ENCODE assay signal across 24 cellular contexts in genomic region chr14:95877633-95878032, GRCh38. TPM values are rescaled to one million over a fixed set of nuclear protein-coding genes. Genes with fewer than 3 reads are reported as not detected.
DNase-seq lines count a peak whose midpoint lies in the region; ATAC-seq and TF ChIP-seq lines count a peak whose summit lies in the region.
"Had no signal": no experiment of that assay in that cellular context is flagged by ENCODE, and none has a peak within 500 bp of the region (broad histone marks: within the 10 kb centered on the region; RNA-seq: fewer than 3 reads in every experiment).

No MANE protein-coding gene starts in this region.

- H3K27me3 Mint-ChIP-seq in glutamatergic neuron (ENCODE audit: unreplicated experiment), result peaks cover 9% of the 10 kb centered on the region
- peaks cover 80% of the 10 kb centered on the region for H3K27me3 Mint-ChIP-seq in neural crest cell (ENCODE audit: low read depth)
- H3K27me3 Mint-ChIP-seq in activated naive CD8-positive, alpha-beta T cell treated with anti-CD3 and anti-CD28 coated beads for 36 hours, result peaks cover 39% of the 10 kb centered on the region
- peaks cover 20 to 50% of the 10 kb centered on the region in 2 donors for H3K27me3 Mint-ChIP-seq in CD8-positive, alpha-beta memory T cell

- H3K27ac Mint-ChIP-seq in glutamatergic neuron (ENCODE audit: unreplicated experiment) (peak overlapping the region; percentile 63), neural crest cell (ENCODE audit: unreplicated experiment) (no peak overlapping the region)
- no peak overlapping the region for H3K27ac Mint-ChIP-seq in activated naive CD8-positive, alpha-beta T cell treated with anti-CD3 and anti-CD28 coated beads for 36 hours
- no peak overlapping the region for H3K27ac Mint-ChIP-seq in CD8-positive, alpha-beta memory T cell
- H3K27ac Mint-ChIP-seq: activated naive CD8-positive, alpha-beta T cell; CD8-positive, alpha-beta T cell; stimulated activated effector memory CD8-positive, alpha-beta T cell treated with anti-CD3 and anti-CD28 coated beads, Interleukin-12 subunit alpha, Interleukin-12 subunit beta, amount 100 ng/mL, for 72 hours; T-helper 2 cell treated with Interferon-gamma antibody and Interleukin-4, amounts not matched to agents 5 μg/mL and 100 μg/mL, for 36 hours had no signal

- DNase-seq in glutamatergic neuron (no peak), neural crest cell (ENCODE audit: low read depth, low spot score) (no peak), hippocampal formation (lab: John Stamatoyannopoulos, UW) (no peak)
- DNase-seq in activated naive CD8-positive, alpha-beta T cell treated with anti-CD3 and anti-CD28 coated beads for 36 hours, result no peak
- DNase-seq in CD8-positive, alpha-beta memory T cell, result no peak
- DNase-seq: activated T-cell treated with anti-CD3 and anti-CD28 coated beads, Interleukin-2, amount 50 U/mL, for 48 hours; CD8-positive, alpha-beta T cell; colonic mucosa; left cardiac atrium; NCI-H187; Peyer's patch; right lobe of liver had no signal

- peaks cover 18% of the 10 kb centered on the region for H3K4me1 ChIP-seq in ES-I3 (ENCODE audit: insufficient read depth, low read length)
- H3K4me1 ChIP-seq in CD8-positive, alpha-beta memory T cell (ENCODE audit: insufficient read depth, low read length), result no peaks in the 10 kb centered on the region
- H3K4me1 ChIP-seq: colonic mucosa had no signal

- H3K9ac ChIP-seq in ES-I3 (ENCODE audit: low read depth, low read length), result peak overlapping the region; percentile 77
- H3K9ac ChIP-seq: GM23248 had no signal

- H3K9me3 Mint-ChIP-seq in glutamatergic neuron (ENCODE audit: unreplicated experiment), result peaks cover 7% of the 10 kb centered on the region
- no peaks in the 10 kb centered on the region for H3K9me3 Mint-ChIP-seq in neural crest cell
- H3K9me3 Mint-ChIP-seq in activated naive CD8-positive, alpha-beta T cell treated with anti-CD3 and anti-CD28 coated beads for 36 hours, result no peaks in the 10 kb centered on the region
- peaks cover 0 to 2% (median 0%) of the 10 kb centered on the region in 5 donors for H3K9me3 Mint-ChIP-seq in CD8-positive, alpha-beta memory T cell
- H3K9me3 Mint-ChIP-seq: CD8-positive, alpha-beta T cell; stimulated activated effector memory CD8-positive, alpha-beta T cell treated with anti-CD3 and anti-CD28 coated beads, Interleukin-12 subunit alpha, Interleukin-12 subunit beta, amount 100 ng/mL, for 72 hours; T-helper 2 cell treated with Interferon-gamma antibody and Interleukin-4, amounts not matched to agents 5 μg/mL and 100 μg/mL, for 36 hours had no signal

- peaks cover 9% of the 10 kb centered on the region for H3K27me3 ChIP-seq in CD8-positive, alpha-beta memory T cell (ENCODE audit: insufficient read depth, low read length, poor library complexity, severe bottlenecking)

- H3K4me3 ChIP-seq in CD8-positive, alpha-beta memory T cell (ENCODE audit: low read length), result no peak overlapping the region
- H3K4me3 ChIP-seq: colonic mucosa, right lobe of liver had no signal

- H3K36me3 Mint-ChIP-seq in glutamatergic neuron (ENCODE audit: unreplicated experiment) (no peaks in the 10 kb centered on the region), neural crest cell (ENCODE audit: low read depth) (no peaks in the 10 kb centered on the region)
- H3K36me3 Mint-ChIP-seq in activated naive CD8-positive, alpha-beta T cell treated with anti-CD3 and anti-CD28 coated beads for 36 hours, result no peaks in the 10 kb centered on the region
- H3K36me3 Mint-ChIP-seq in CD8-positive, alpha-beta memory T cell, result no peaks in the 10 kb centered on the region
- H3K36me3 Mint-ChIP-seq: activated naive CD8-positive, alpha-beta T cell; CD8-positive, alpha-beta T cell; stimulated activated effector memory CD8-positive, alpha-beta T cell treated with anti-CD3 and anti-CD28 coated beads, Interleukin-12 subunit alpha, Interleukin-12 subunit beta, amount 100 ng/mL, for 72 hours had no signal

- H3K4me3 Mint-ChIP-seq in glutamatergic neuron (ENCODE audit: unreplicated experiment), result peak overlapping the region; percentile 81
- peak overlapping the region; percentile 85 for H3K4me3 Mint-ChIP-seq in neural crest cell
- H3K4me3 Mint-ChIP-seq in activated naive CD8-positive, alpha-beta T cell treated with anti-CD3 and anti-CD28 coated beads for 36 hours, result no peak overlapping the region
- no peak overlapping the region for H3K4me3 Mint-ChIP-seq in CD8-positive, alpha-beta memory T cell
- H3K4me3 Mint-ChIP-seq: activated naive CD8-positive, alpha-beta T cell; CD8-positive, alpha-beta T cell; stimulated activated effector memory CD8-positive, alpha-beta T cell treated with anti-CD3 and anti-CD28 coated beads, Interleukin-12 subunit alpha, Interleukin-12 subunit beta, amount 100 ng/mL, for 72 hours; T-helper 2 cell treated with Interferon-gamma antibody and Interleukin-4, amounts not matched to agents 5 μg/mL and 100 μg/mL, for 36 hours had no signal

- TF ChIP-seq CTCF in VCaP (conservative IDR thresholded peaks at IDR 0.05), result no peak
- TF ChIP-seq CTCF in glutamatergic neuron (IDR thresholded peaks at IDR 0.05; ENCODE audit: partially characterized antibody, unreplicated experiment), result no peak
- no peak for TF ChIP-seq CTCF in neural crest cell (conservative IDR thresholded peaks at IDR 0.05)

- CTCF ChIA-PET in CD8-positive, alpha-beta memory T cell (lab: Charles Lee), result no interaction called here

- POLR2A ChIA-PET in CD8-positive, alpha-beta memory T cell (lab: Charles Lee), result no interaction called here

- H3K27ac ChIP-seq in VCaP, result peak overlapping the region; percentile 84
- no peak overlapping the region for H3K27ac ChIP-seq in CD8-positive, alpha-beta memory T cell (ENCODE audit: low read depth, low read length)
- H3K27ac ChIP-seq: colonic mucosa, GM23248, Peyer's patch, right lobe of liver, SK-N-MC had no signal

- H3K36me3 ChIP-seq in ES-I3 (ENCODE audit: insufficient read depth, low read length), result 0 out of 2 replicates have a peak, but pooled peaks cover 7% of the 10 kb centered on the region
- H3K36me3 ChIP-seq in CD8-positive, alpha-beta memory T cell (ENCODE audit: insufficient read depth, low read length), result no peaks in the 10 kb centered on the region
- H3K36me3 ChIP-seq: colonic mucosa, Peyer's patch, right lobe of liver had no signal

- ATAC-seq in HG03442 (IDR thresholded peaks at IDR 0.05; ENCODE audit: unreplicated experiment), result no peak
- ATAC-seq: activated CD4-positive, CD25-positive, alpha-beta regulatory T cell treated with anti-CD3 and anti-CD28 coated beads, Interleukin-2, amount 50 U/mL, for 24 hours; CD8-positive, alpha-beta T cell; left cardiac atrium; right lobe of liver; stimulated activated effector memory CD8-positive, alpha-beta T cell treated with anti-CD3 and anti-CD28 coated beads, Interleukin-12 subunit alpha, Interleukin-12 subunit beta, amount 100 ng/mL, for 72 hours had no signal

- no peaks in the 10 kb centered on the region for H3K9me3 ChIP-seq in ES-I3 (ENCODE audit: control insufficient read depth, insufficient read depth, low read length)
- H3K9me3 ChIP-seq in CD8-positive, alpha-beta memory T cell (ENCODE audit: low read length), result no peaks in the 10 kb centered on the region
- H3K9me3 ChIP-seq: colonic mucosa, Peyer's patch, right lobe of liver had no signal

- H3K4me1 Mint-ChIP-seq in glutamatergic neuron (ENCODE audit: low read depth, unreplicated experiment) (peaks cover 17% of the 10 kb centered on the region), neural crest cell (peaks cover 10% of the 10 kb centered on the region)
- H3K4me1 Mint-ChIP-seq in activated naive CD8-positive, alpha-beta T cell treated with anti-CD3 and anti-CD28 coated beads for 36 hours, result no peaks in the 10 kb centered on the region
- H3K4me1 Mint-ChIP-seq in CD8-positive, alpha-beta memory T cell, result peaks cover 0 to 8% (median 5%) of the 10 kb centered on the region in 3 donors

RNA-seq across cellular contexts. Expression of gene TUNAR, which starts 1.0 kb away (rescaled TPM):
- total RNA-seq in glutamatergic neuron (ENCODE audit: unreplicated experiment), result 16.2 TPM
- total RNA-seq in neural crest cell, result 4.4 and 4.7 TPM in 2 replicates
- not detected for total RNA-seq in activated naive CD8-positive, alpha-beta T cell treated with anti-CD3 and anti-CD28 coated beads for 36 hours
- total RNA-seq in CD8-positive, alpha-beta memory T cell, result not detected
- not detected for polyA plus RNA-seq in CD8-positive, alpha-beta memory T cell
- total RNA-seq: CD8-positive, alpha-beta T cell; endothelial cell of umbilical vein; fibroblast of villous mesenchyme; GM23248; left cardiac atrium; omental fat pad; Peyer's patch; right lobe of liver had no signal
- polyA plus RNA-seq: endothelial cell of umbilical vein, GM23248 had no signal

Comparison
In these comparisons a context has a peak if more than half of its experiments do, and no peak if none do; other contexts are left out.
1. H3K4me3 Mint-ChIP-seq: peak in glutamatergic neuron (single experiment) and neural crest cell (single experiment); none in activated naive CD8-positive, alpha-beta T cell treated with anti-CD3 and anti-CD28 coated beads for 36 hours (single experiment) and CD8-positive, alpha-beta memory T cell (0 of 7).